8 cellular contexts compared by ENCODE assay signal in the genomic region with DNA sequence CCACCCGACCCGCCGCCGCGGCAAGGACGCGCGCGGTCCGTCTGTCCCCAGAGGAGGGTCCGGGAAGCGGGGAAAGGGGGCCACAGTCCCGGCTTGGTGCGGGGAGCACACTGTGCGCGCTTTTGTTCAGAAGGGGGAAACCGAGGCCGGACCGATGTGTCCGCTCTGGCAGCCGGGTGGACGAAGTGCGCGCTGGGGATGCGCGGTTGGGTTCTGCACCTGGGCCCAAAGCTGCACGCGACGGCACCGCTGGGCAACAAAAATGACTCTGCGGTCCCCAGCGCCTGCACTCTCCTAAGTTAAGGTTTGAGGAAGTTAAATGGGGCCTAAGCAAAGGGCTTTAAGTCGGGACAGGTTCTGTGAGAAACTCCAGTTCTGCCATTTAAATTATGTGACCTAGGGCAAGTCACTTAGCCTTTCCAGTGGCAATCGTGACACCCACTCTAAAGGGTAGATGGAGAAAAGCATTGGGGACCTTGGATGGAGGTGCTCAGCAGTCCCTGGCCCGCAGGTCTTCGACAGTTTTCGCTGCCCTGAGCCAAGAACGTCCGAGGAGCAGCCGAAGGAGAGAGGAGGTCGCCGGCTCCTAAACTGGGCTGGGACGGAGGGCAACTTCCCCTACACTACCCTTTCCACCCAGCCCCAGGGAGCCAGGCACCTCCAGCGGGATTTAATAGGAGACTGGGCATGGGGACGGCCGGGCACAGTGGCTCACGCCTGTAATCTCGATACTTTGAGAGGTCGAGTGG. TPM values are rescaled to one million over a fixed set of nuclear protein-coding genes. Genes with fewer than 3 reads are reported as not detected.
DNase-seq lines count a peak whose midpoint lies in the region; ATAC-seq lines count a peak whose summit lies in the region.

No MANE protein-coding gene starts in this region.

- no peaks in the 10 kb centered on the region for H3K9me3 Mint-ChIP-seq in activated naive CD4-positive, alpha-beta T cell treated with anti-CD3 and anti-CD28 coated beads, Interleukin-2, amount 10 ng/mL, durations not matched to agents 7 days and 5 days
- H3K9me3 Mint-ChIP-seq in activated naive CD8-positive, alpha-beta T cell treated with anti-CD3 and anti-CD28 coated beads, Interleukin-2, amount 50 U/mL, for 24 hours, result no peaks in the 10 kb centered on the region

- no peak for DNase-seq in activated naive CD4-positive, alpha-beta T cell treated with anti-CD3 and anti-CD28 coated beads, Interleukin-2, amount 10 ng/mL, durations not matched to agents 7 days and 5 days
- no peak for DNase-seq in activated naive CD4-positive, alpha-beta T cell treated with Interleukin-2 at 50 U/mL for 16 hours
- DNase-seq in NCI-H345 treated with DMSO at 0.1 percent for 48 hours (lab: John Stamatoyannopoulos, UW; ENCODE audit: unreplicated experiment) (peak; percentile 13), left cardiac atrium (peak; percentile 43), posterior vena cava (ENCODE audit: low spot score) (peak; percentile 82), SHP77 treated with DMSO at 0.1 percent for 48 hours (lab: John Stamatoyannopoulos, UW) (no peak)
- peak; percentile 31 for DNase-seq in activated naive CD8-positive, alpha-beta T cell treated with anti-CD3 and anti-CD28 coated beads, Interleukin-2, amount 50 U/mL, for 24 hours

- intact Hi-C loops in left cardiac atrium (cut with DNase I) (no loop called here), posterior vena cava (cut with DNase I) (no loop called here)

- CTCF ChIA-PET in activated naive CD4-positive, alpha-beta T cell treated with anti-CD3 and anti-CD28 coated beads, Interleukin-2, amount 10 ng/mL, durations not matched to agents 7 days and 5 days (lab: Charles Lee), result no interaction called here

- peaks cover 37% of the 10 kb centered on the region for H3K4me1 Mint-ChIP-seq in activated naive CD4-positive, alpha-beta T cell treated with anti-CD3 and anti-CD28 coated beads, Interleukin-2, amount 10 ng/mL, durations not matched to agents 7 days and 5 days
- peaks cover 34% of the 10 kb centered on the region for H3K4me1 Mint-ChIP-seq in activated naive CD8-positive, alpha-beta T cell treated with anti-CD3 and anti-CD28 coated beads, Interleukin-2, amount 50 U/mL, for 24 hours

- H3K27me3 Mint-ChIP-seq in activated naive CD4-positive, alpha-beta T cell treated with anti-CD3 and anti-CD28 coated beads, Interleukin-2, amount 10 ng/mL, durations not matched to agents 7 days and 5 days, result no peaks in the 10 kb centered on the region
- H3K27me3 Mint-ChIP-seq in activated naive CD8-positive, alpha-beta T cell treated with anti-CD3 and anti-CD28 coated beads, Interleukin-2, amount 50 U/mL, for 24 hours, result no peaks in the 10 kb centered on the region

- peak overlapping the region; percentile 100 for H3K27ac Mint-ChIP-seq in activated naive CD4-positive, alpha-beta T cell treated with anti-CD3 and anti-CD28 coated beads, Interleukin-2, amount 10 ng/mL, durations not matched to agents 7 days and 5 days
- peak overlapping the region; percentile 97 for H3K27ac Mint-ChIP-seq in activated naive CD8-positive, alpha-beta T cell treated with anti-CD3 and anti-CD28 coated beads, Interleukin-2, amount 50 U/mL, for 24 hours

- H3K36me3 Mint-ChIP-seq in activated naive CD4-positive, alpha-beta T cell treated with anti-CD3 and anti-CD28 coated beads, Interleukin-2, amount 10 ng/mL, durations not matched to agents 7 days and 5 days, result peaks cover 9% of the 10 kb centered on the region
- H3K36me3 Mint-ChIP-seq in activated naive CD8-positive, alpha-beta T cell treated with anti-CD3 and anti-CD28 coated beads, Interleukin-2, amount 50 U/mL, for 24 hours (ENCODE audit: low read depth), result peaks cover 11% of the 10 kb centered on the region

- H3K4me3 Mint-ChIP-seq in activated naive CD4-positive, alpha-beta T cell treated with anti-CD3 and anti-CD28 coated beads, Interleukin-2, amount 10 ng/mL, durations not matched to agents 7 days and 5 days, result peak overlapping the region; percentile 87
- H3K4me3 Mint-ChIP-seq in activated naive CD8-positive, alpha-beta T cell treated with anti-CD3 and anti-CD28 coated beads, Interleukin-2, amount 50 U/mL, for 24 hours, result peak overlapping the region; percentile 93

- ATAC-seq in HG02610 (IDR thresholded peaks at IDR 0.05; ENCODE audit: unreplicated experiment) (peak; percentile 2), left cardiac atrium (peak; percentile 7 to 9)
- ATAC-seq in activated naive CD8-positive, alpha-beta T cell treated with anti-CD3 and anti-CD28 coated beads, Interleukin-2, amount 50 U/mL, for 24 hours, result no peak

RNA-seq across cellular contexts. Expression of a gene that starts 0.5 kb away (rescaled TPM):
- total RNA-seq in left cardiac atrium (10 to 100 TPM; 34.9 to 36.1 TPM), posterior vena cava (10 to 100 TPM; 13.6 to 18.1 TPM)

Comparison
In these comparisons a context has a peak if more than half of its experiments do, and no peak if none do; other contexts are left out.
1. DNase-seq: peak in NCI-H345 treated with DMSO at 0.1 percent for 48 hours (single experiment), activated naive CD8-positive, alpha-beta T cell treated with anti-CD3 and anti-CD28 coated beads, Interleukin-2, amount 50 U/mL, for 24 hours (single experiment), left cardiac atrium (single experiment) and posterior vena cava (single experiment); none in activated naive CD4-positive, alpha-beta T cell treated with anti-CD3 and anti-CD28 coated beads, Interleukin-2, amount 10 ng/mL, durations not matched to agents 7 days and 5 days (single experiment), activated naive CD4-positive, alpha-beta T cell treated with Interleukin-2 at 50 U/mL for 16 hours (single experiment) and SHP77 treated with DMSO at 0.1 percent for 48 hours (single experiment).